25 cellular contexts compared by ENCODE assay signal in genomic region chr19:46020819-46021125, GRCh38. TPM values are rescaled to one million over a fixed set of nuclear protein-coding genes. Genes with fewer than 3 reads are reported as not detected.
"Had no signal": no experiment of that assay in that cellular context is flagged by ENCODE, and none has a peak within 500 bp of the region (broad histone marks: within the 10 kb centered on the region; RNA-seq: fewer than 3 reads in every experiment).

No MANE protein-coding gene starts in this region.

- H3K4me1 ChIP-seq: colonic mucosa had no signal

- ATAC-seq: gastroesophageal sphincter; heart left ventricle; left ventricle myocardium superior; lower lobe of right lung; natural killer cell treated with Interleukin-12 subunit alpha and Interleukin-12 subunit beta and Interleukin-15 and Interleukin-18, amount 100 ng/mL, for 72 hours; right lobe of liver; stimulated activated naive B cell treated with anti-CD40 and anti-IgM and Interleukin-4, amounts not matched to agents 10 μg/mL and 1 μg/mL and 100 μg/mL, for 72 hours; upper lobe of right lung had no signal

- H2AFZ ChIP-seq: hepatocyte had no signal

- H3K4me3 ChIP-seq: colonic mucosa, esophagus muscularis mucosa, gastroesophageal sphincter, heart left ventricle, hepatocyte, lower lobe of right lung, mucosa of descending colon, pancreas, right lobe of liver, suprapubic skin, transverse colon, upper lobe of right lung, uterus had no signal

- DNase-seq: effector memory CD4-positive, alpha-beta T cell; heart left ventricle; left ventricle myocardium superior; lower lobe of right lung; naive B cell; pancreas; small intestine; stimulated activated CD4-positive, alpha-beta T cell treated with anti-CD3 and anti-CD28 coated beads, Interleukin-15, amount 100 ng/mL, for 24 hours; stimulated activated CD4-positive, alpha-beta T cell treated with anti-CD3 and anti-CD28 coated beads, Interleukin-2, amount 100 ng/mL, for 48 hours; stimulated activated naive B cell treated with anti-CD40 and anti-IgM and Interleukin-4, amounts not matched to agents 10 μg/mL and 1 μg/mL and 100 μg/mL, for 72 hours; upper lobe of right lung; uterus had no signal

- H3K27ac ChIP-seq: colonic mucosa, esophagus muscularis mucosa, foreskin keratinocyte, gastroesophageal sphincter, heart left ventricle, hepatocyte, lower lobe of right lung, pancreas, right lobe of liver, suprapubic skin, transverse colon, upper lobe of right lung, uterus had no signal

- H3K9me3 ChIP-seq: colonic mucosa, esophagus muscularis mucosa, gastroesophageal sphincter, heart left ventricle, lower lobe of right lung, mucosa of descending colon, pancreas, right lobe of liver, suprapubic skin, transverse colon, upper lobe of right lung, uterus had no signal

- H3K79me2 ChIP-seq: hepatocyte had no signal

- FAIRE-seq: endothelial cell of umbilical vein, islet of Langerhans, pancreas, small intestine had no signal

- H3K36me3 ChIP-seq: colonic mucosa, lower lobe of right lung, pancreas, right lobe of liver, transverse colon, upper lobe of right lung, uterus had no signal

- H3K4me2 ChIP-seq: hepatocyte had no signal

RNA-seq across cellular contexts. Expression of gene PGLYRP1, which starts 2.1 kb away (rescaled TPM):
- polyA plus RNA-seq: endothelial cell of umbilical vein, fibroblast of lung, foreskin keratinocyte, hepatocyte, pancreas, small intestine had no signal

RNA-seq across cellular contexts. Expression of gene IGFL4, which starts 20.0 kb away (rescaled TPM):
- polyA plus RNA-seq: endothelial cell of umbilical vein, fibroblast of lung, foreskin keratinocyte, heart left ventricle had no signal
